ENCODE assay signal across 21 cellular contexts in the genomic region with DNA sequence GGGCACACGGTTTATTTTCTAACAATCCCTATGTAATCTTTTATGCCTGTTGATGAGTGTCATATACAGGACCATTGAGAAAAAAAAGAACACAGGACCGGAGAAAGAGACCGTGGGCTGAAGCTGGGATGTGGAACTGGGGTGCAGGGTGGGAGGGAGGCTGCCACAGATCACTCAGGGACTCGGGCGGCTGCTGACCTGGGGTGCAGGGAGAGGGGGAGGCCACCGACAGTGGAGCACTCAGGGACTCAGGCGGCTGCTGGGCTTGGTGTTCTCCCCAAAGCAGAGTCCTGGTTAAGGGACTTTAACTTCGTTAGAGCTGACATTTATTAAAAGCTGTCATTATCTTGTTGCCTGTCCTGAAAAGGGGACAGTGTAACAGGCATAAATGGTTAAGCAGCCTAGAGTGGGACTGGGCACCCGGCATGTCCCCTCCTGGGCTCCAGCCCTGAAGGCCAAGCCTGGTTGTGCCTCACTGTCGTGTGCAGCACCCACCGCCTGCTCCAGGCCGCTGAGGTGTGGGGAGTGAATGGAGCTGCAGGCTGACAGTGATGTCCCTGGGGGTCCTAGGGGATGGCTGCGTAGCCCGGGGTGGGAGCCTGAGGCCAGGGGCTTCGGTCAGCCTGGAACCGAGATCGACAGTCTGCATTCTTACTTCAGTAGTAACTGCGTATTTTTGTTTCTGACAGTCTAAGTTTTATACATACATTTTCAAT. TPM values are rescaled to one million over a fixed set of nuclear protein-coding genes. Genes with fewer than 3 reads are reported as not detected.
DNase-seq lines count a peak whose midpoint lies in the region; ATAC-seq and TF ChIP-seq lines count a peak whose summit lies in the region.
"Had no signal": no experiment of that assay in that cellular context is flagged by ENCODE, and none has a peak within 500 bp of the region (broad histone marks: within the 10 kb centered on the region; RNA-seq: fewer than 3 reads in every experiment).

No MANE protein-coding gene starts in this region.

- no peak for TF ChIP-seq CTCF in natural killer cell (IDR thresholded peaks at IDR 0.05)
- TF ChIP-seq CTCF in chondrocyte (IDR thresholded peaks at IDR 0.05): no peak
- no peak for TF ChIP-seq CTCF in lower lobe of right lung (IDR thresholded peaks at IDR 0.05)
- TF ChIP-seq CTCF in upper lobe of right lung (IDR thresholded peaks at IDR 0.05): no peak
- no peak for TF ChIP-seq CTCF in tibial artery (IDR thresholded peaks at IDR 0.05)

- H3K4me3 ChIP-seq in lower lobe of right lung: no peak overlapping the region
- H3K4me3 ChIP-seq in upper lobe of right lung: no peak overlapping the region
- H3K4me3 ChIP-seq in tibial artery: no peak overlapping the region
- H3K4me3 ChIP-seq: PC-9 had no signal

- H3K27ac ChIP-seq in lower lobe of right lung: no peak overlapping the region
- no peak overlapping the region for H3K27ac ChIP-seq in upper lobe of right lung
- H3K27ac ChIP-seq in tibial artery: no peak overlapping the region
- H3K27ac ChIP-seq: PC-9 had no signal

- intact Hi-C loops in natural killer cell (cut with micrococcal nuclease): no loop called here
- intact Hi-C loops in lower lobe of right lung (cut with DNase I): no loop called here
- intact Hi-C loops in upper lobe of right lung (cut with DNase I): no loop called here
- intact Hi-C loops in tibial artery (cut with DNase I; ENCODE audit: low total_unique reads): no loop called here

- ATAC-seq in natural killer cell treated with Interleukin-12 subunit alpha and Interleukin-12 subunit beta and Interleukin-15 and Interleukin-18, amount 100 ng/mL, for 72 hours: no peak
- ATAC-seq in natural killer cell: no peak
- ATAC-seq in lower lobe of right lung: no peak
- ATAC-seq in upper lobe of right lung: no peak
- ATAC-seq: HCT116 had no signal

- H3K9me3 Mint-ChIP-seq in natural killer cell treated with Interleukin-12 subunit alpha and Interleukin-12 subunit beta and Interleukin-15 and Interleukin-18, amount 100 ng/mL, for 72 hours: no peaks in the 10 kb centered on the region
- H3K9me3 Mint-ChIP-seq in natural killer cell: no peaks in the 10 kb centered on the region
- peaks cover 4% of the 10 kb centered on the region for H3K9me3 Mint-ChIP-seq in chondrocyte (ENCODE audit: low read depth)
- H3K9me3 Mint-ChIP-seq: CD14-positive monocyte, IgD-negative memory B cell had no signal

- H3K4me3 Mint-ChIP-seq in natural killer cell treated with Interleukin-12 subunit alpha and Interleukin-12 subunit beta and Interleukin-15 and Interleukin-18, amount 100 ng/mL, for 72 hours: no peak overlapping the region
- H3K4me3 Mint-ChIP-seq in natural killer cell: no peak overlapping the region
- H3K4me3 Mint-ChIP-seq in chondrocyte (ENCODE audit: unreplicated experiment): no peak overlapping the region
- H3K4me3 Mint-ChIP-seq: B cell, CD14-positive monocyte, IgD-negative memory B cell had no signal

- H3K36me3 Mint-ChIP-seq in natural killer cell treated with Interleukin-12 subunit alpha and Interleukin-12 subunit beta and Interleukin-15 and Interleukin-18, amount 100 ng/mL, for 72 hours: peaks cover 45% of the 10 kb centered on the region
- H3K36me3 Mint-ChIP-seq in natural killer cell: peaks cover 19% of the 10 kb centered on the region
- peaks cover 55% of the 10 kb centered on the region for H3K36me3 Mint-ChIP-seq in chondrocyte (ENCODE audit: low read depth)

- peaks cover 3 to 6% of the 10 kb centered on the region in 2 donors for H3K4me1 Mint-ChIP-seq in natural killer cell treated with Interleukin-12 subunit alpha and Interleukin-12 subunit beta and Interleukin-15 and Interleukin-18, amount 100 ng/mL, for 72 hours (ENCODE audit: low read depth in 2 of 2)
- H3K4me1 Mint-ChIP-seq in natural killer cell: peaks cover 7% of the 10 kb centered on the region in 2 donors
- H3K4me1 Mint-ChIP-seq in chondrocyte (ENCODE audit: low read depth): no peaks in the 10 kb centered on the region
- H3K4me1 Mint-ChIP-seq: CD14-positive monocyte had no signal

- H3K27me3 ChIP-seq in lower lobe of right lung (ENCODE audit: low read depth) (no peaks in the 10 kb centered on the region), upper lobe of right lung (no peaks in the 10 kb centered on the region), tibial artery (no peaks in the 10 kb centered on the region)

- H3K9me3 ChIP-seq in lower lobe of right lung (no peaks in the 10 kb centered on the region), upper lobe of right lung (no peaks in the 10 kb centered on the region), tibial artery (no peaks in the 10 kb centered on the region)

- H3K4me1 ChIP-seq in lower lobe of right lung: no peaks in the 10 kb centered on the region
- H3K4me1 ChIP-seq in upper lobe of right lung: no peaks in the 10 kb centered on the region
- no peaks in the 10 kb centered on the region for H3K4me1 ChIP-seq in tibial artery

- H3K36me3 ChIP-seq in lower lobe of right lung: peaks cover 97% of the 10 kb centered on the region
- H3K36me3 ChIP-seq in upper lobe of right lung: peaks cover 78% of the 10 kb centered on the region
- peaks cover 76 to 95% (median 88%) of the 10 kb centered on the region in 3 donors for H3K36me3 ChIP-seq in tibial artery

- no peaks in the 10 kb centered on the region for H3K27me3 Mint-ChIP-seq in natural killer cell treated with Interleukin-12 subunit alpha and Interleukin-12 subunit beta and Interleukin-15 and Interleukin-18, amount 100 ng/mL, for 72 hours
- H3K27me3 Mint-ChIP-seq in natural killer cell (ENCODE audit: low read depth in 2 of 2): no peaks in the 10 kb centered on the region
- H3K27me3 Mint-ChIP-seq in chondrocyte (ENCODE audit: low read depth): no peaks in the 10 kb centered on the region
- H3K27me3 Mint-ChIP-seq: B cell, IgD-negative memory B cell had no signal

- no peak overlapping the region for H3K27ac Mint-ChIP-seq in natural killer cell treated with Interleukin-12 subunit alpha and Interleukin-12 subunit beta and Interleukin-15 and Interleukin-18, amount 100 ng/mL, for 72 hours
- H3K27ac Mint-ChIP-seq in natural killer cell (no peak overlapping the region), chondrocyte (ENCODE audit: unreplicated experiment) (no peak overlapping the region)
- H3K27ac Mint-ChIP-seq: B cell, CD14-positive monocyte had no signal

- DNase-seq in natural killer cell treated with Interleukin-12 subunit alpha and Interleukin-12 subunit beta and Interleukin-15 and Interleukin-18, amount 100 ng/mL, for 72 hours (ENCODE audit: low spot score): peak; percentile 20
- DNase-seq in natural killer cell: no peak
- peak; percentile 75 for DNase-seq in chondrocyte (ENCODE audit: low spot score)
- peak; percentile 28 for DNase-seq in lower lobe of right lung
- DNase-seq in upper lobe of right lung: peak; percentile 38
- no peak for DNase-seq in iPS-NIHi7 (ENCODE audit: extremely low spot score)
- DNase-seq in GM19238 (ENCODE audit: insufficient read length, low spot score): no peak
- no peak for DNase-seq in tibial artery
- DNase-seq: Karpas-422, MV-4-11, NCI-H1105 treated with DMSO at 0.1 percent for 48 hours, NCI-H2029 treated with DMSO at 0.1 percent for 48 hours, NCI-H226, NCI-H510A treated with DMSO at 0.1 percent for 48 hours, NCI-H748 treated with DMSO at 0.1 percent for 48 hours, PC-9, RPMI8226 had no signal

RNA-seq across cellular contexts. Expression of gene NDUFS6, which starts 14.0 kb away (rescaled TPM):
- total RNA-seq in natural killer cell treated with Interleukin-12 subunit alpha and Interleukin-12 subunit beta and Interleukin-15 and Interleukin-18, amount 100 ng/mL, for 72 hours: 10 to 100 TPM; 25.3 to 35.5 TPM
- total RNA-seq in natural killer cell: 10 to 100 TPM; 19.2 to 25.9 (median 22.5) TPM
- 23.7 to 31.3 TPM (median 25.7 TPM) in 3 replicates for total RNA-seq in chondrocyte
- total RNA-seq in lower lobe of right lung: 21.3 TPM
- total RNA-seq in upper lobe of right lung: 23.5 TPM

RNA-seq across cellular contexts. Expression of gene MRPL36, which starts 15.6 kb away (rescaled TPM):
- total RNA-seq in natural killer cell treated with Interleukin-12 subunit alpha and Interleukin-12 subunit beta and Interleukin-15 and Interleukin-18, amount 100 ng/mL, for 72 hours: 10 to 100 TPM; 45.3 to 62.7 TPM
- total RNA-seq in natural killer cell (10 to 100 TPM; 14.1 to 21.2 (median 17.1) TPM), chondrocyte (37.4 to 50.8 TPM (median 48.3 TPM) in 3 replicates), lower lobe of right lung (25.1 TPM), upper lobe of right lung (29.4 TPM)

Comparison
In these comparisons a context has a peak if more than half of its experiments do, and no peak if none do; other contexts are left out.
1. DNase-seq: peak in natural killer cell treated with Interleukin-12 subunit alpha and Interleukin-12 subunit beta and Interleukin-15 and Interleukin-18, amount 100 ng/mL, for 72 hours (single experiment), chondrocyte (single experiment), lower lobe of right lung (single experiment) and upper lobe of right lung (single experiment); none in natural killer cell (single experiment), iPS-NIHi7 (single experiment), GM19238 (single experiment) and tibial artery (0 of 2).